8 cellular contexts compared by ENCODE assay signal in genomic region chr12:6039894-6040601, GRCh38.
DNase-seq lines count a peak whose midpoint lies in the region; ATAC-seq and TF ChIP-seq lines count a peak whose summit lies in the region.

No MANE protein-coding gene starts in this region.

- no peak overlapping the region for H3K4me3 Mint-ChIP-seq in activated CD4-positive, alpha-beta T cell treated with anti-CD3 and anti-CD28 coated beads, Interleukin-2, amount 10 ng/mL, durations not matched to agents 7 days and 5 days
- no peak overlapping the region for H3K4me3 Mint-ChIP-seq in endodermal cell
- H3K4me3 Mint-ChIP-seq in mesothelial cell of epicardium, result no peak overlapping the region

- no peaks in the 10 kb centered on the region for H3K9me3 ChIP-seq in endodermal cell (ENCODE audit: control insufficient read depth, low read length)

- H3K36me3 Mint-ChIP-seq in activated CD4-positive, alpha-beta T cell treated with anti-CD3 and anti-CD28 coated beads, Interleukin-2, amount 10 ng/mL, durations not matched to agents 7 days and 5 days (ENCODE audit: low read depth), result no peaks in the 10 kb centered on the region
- peaks cover 80% of the 10 kb centered on the region for H3K36me3 Mint-ChIP-seq in endodermal cell (ENCODE audit: low read depth)
- no peaks in the 10 kb centered on the region for H3K36me3 Mint-ChIP-seq in mesothelial cell of epicardium

- H3K27ac Mint-ChIP-seq in activated CD4-positive, alpha-beta T cell treated with anti-CD3 and anti-CD28 coated beads, Interleukin-2, amount 10 ng/mL, durations not matched to agents 7 days and 5 days, result no peak overlapping the region
- H3K27ac Mint-ChIP-seq in endodermal cell, result no peak overlapping the region
- H3K27ac Mint-ChIP-seq in mesothelial cell of epicardium, result no peak overlapping the region

- H3K9ac ChIP-seq in endodermal cell (ENCODE audit: extremely low read depth, low read length, poor library complexity, severe bottlenecking), result no peak overlapping the region

- H3K4me1 ChIP-seq in endodermal cell (ENCODE audit: control insufficient read depth, insufficient read depth, low read length), result peaks cover 8% of the 10 kb centered on the region

- CTCF ChIA-PET in activated CD4-positive, alpha-beta T cell treated with anti-CD3 and anti-CD28 coated beads, Interleukin-2, amount 10 ng/mL, durations not matched to agents 7 days and 5 days (lab: Charles Lee), result interaction anchor here (3.7 kb wide), 1 partner anchor 51 kb away, joined by 26 read pairs; no protein-coding TSS in a partner anchor

- TF ChIP-seq CTCF in HFF-Myc (IDR thresholded peaks at IDR 0.05; ENCODE audit: low read depth, low read length, missing control alignments) (peak; percentile 85), endodermal cell (conservative IDR thresholded peaks at IDR 0.05) (peak; percentile 98), mesothelial cell of epicardium (IDR thresholded peaks at IDR 0.05; ENCODE audit: unreplicated experiment) (peak; percentile 91)

- WGBS in endodermal cell (ENCODE audit: insufficient coverage in 1 of 2, insufficient read length in 1 of 2), 2 experiments, result 35 to 51% methylated on average over 10 to 12 of the region's 12 CpGs

- H3K27me3 ChIP-seq in endodermal cell (ENCODE audit: control insufficient read depth, insufficient read depth, low read length, poor library complexity, severe bottlenecking), result no peaks in the 10 kb centered on the region

- POLR2A ChIA-PET in activated CD4-positive, alpha-beta T cell treated with anti-CD3 and anti-CD28 coated beads, Interleukin-2, amount 10 ng/mL, durations not matched to agents 7 days and 5 days (lab: Charles Lee), result no interaction called here

- no peaks in the 10 kb centered on the region for H3K9me3 Mint-ChIP-seq in activated CD4-positive, alpha-beta T cell treated with anti-CD3 and anti-CD28 coated beads, Interleukin-2, amount 10 ng/mL, durations not matched to agents 7 days and 5 days
- H3K9me3 Mint-ChIP-seq in endodermal cell (no peaks in the 10 kb centered on the region), mesothelial cell of epicardium (no peaks in the 10 kb centered on the region)

- peaks cover 2% of the 10 kb centered on the region for H3K4me1 Mint-ChIP-seq in activated CD4-positive, alpha-beta T cell treated with anti-CD3 and anti-CD28 coated beads, Interleukin-2, amount 10 ng/mL, durations not matched to agents 7 days and 5 days
- H3K4me1 Mint-ChIP-seq in endodermal cell (peaks cover 19% of the 10 kb centered on the region), mesothelial cell of epicardium (no peaks in the 10 kb centered on the region)

- peak; percentile 79 for DNase-seq in DMS53 treated with DMSO at 0.1 percent for 48 hours (lab: John Stamatoyannopoulos, UW; ENCODE audit: unreplicated experiment)
- peak; percentile 53 for DNase-seq in HFF-Myc (ENCODE audit: extremely low read depth, low read depth)
- DNase-seq in NCI-H446 (lab: John Stamatoyannopoulos, UW), result peak; percentile 63 to 81
- DNase-seq in activated CD4-positive, alpha-beta T cell treated with anti-CD3 and anti-CD28 coated beads, Interleukin-2, amount 10 ng/mL, durations not matched to agents 7 days and 5 days, result peak; percentile 57
- DNase-seq in endodermal cell, result peak; percentile 91
- DNase-seq in mesothelial cell of epicardium (ENCODE audit: low spot score in 2 of 2, unreplicated experiment in 2 of 2), result peak in 1 of 2 experiments; percentile 56
- peak; percentile 54 for DNase-seq in stimulated activated naive CD8-positive, alpha-beta T cell treated with anti-CD3 and anti-CD28 coated beads, Interleukin-15, Interleukin-2, amounts not matched to agents 100 U/mL and 50 U/mL, for 24 hours

- H3K27me3 Mint-ChIP-seq in activated CD4-positive, alpha-beta T cell treated with anti-CD3 and anti-CD28 coated beads, Interleukin-2, amount 10 ng/mL, durations not matched to agents 7 days and 5 days, result no peaks in the 10 kb centered on the region
- H3K27me3 Mint-ChIP-seq in endodermal cell (ENCODE audit: insufficient read depth) (no peaks in the 10 kb centered on the region), mesothelial cell of epicardium (ENCODE audit: low read depth) (no peaks in the 10 kb centered on the region)

- H3K27ac ChIP-seq in endodermal cell (ENCODE audit: low read depth, low read length), result no peak overlapping the region

- H3K4me3 ChIP-seq in HFF-Myc (replicated peaks; ENCODE audit: low read depth, low read length) (no peak overlapping the region), endodermal cell (ENCODE audit: low read length) (no peak overlapping the region)

- peak; percentile 80 for ATAC-seq in stimulated activated naive CD8-positive, alpha-beta T cell treated with anti-CD3 and anti-CD28 coated beads, Interleukin-15, Interleukin-2, amounts not matched to agents 100 U/mL and 50 U/mL, for 24 hours
- no peak for ATAC-seq in GM21576 (IDR thresholded peaks at IDR 0.05; ENCODE audit: unreplicated experiment)

- H3K36me3 ChIP-seq in endodermal cell (ENCODE audit: control insufficient read depth, insufficient read depth, low read length), result peaks cover 67% of the 10 kb centered on the region
